ENCODE assay signal across 19 cellular contexts in genomic region chr10:118569241-118569881, GRCh38. TPM values are rescaled to one million over a fixed set of nuclear protein-coding genes. Genes with fewer than 3 reads are reported as not detected.
A peak's percentile ranks its signal among the peaks of the same experiment; 100 is the strongest.
DNase-seq lines count a peak whose midpoint lies in the region; ATAC-seq lines count a peak whose summit lies in the region.
"Had no signal": no experiment of that assay in that cellular context is flagged by ENCODE, and none has a peak within 500 bp of the region (broad histone marks: within the 10 kb centered on the region; RNA-seq: fewer than 3 reads in every experiment).

No MANE protein-coding gene starts in this region.

- DNase-seq in EL (peak; percentile 47), M059J (ENCODE audit: low read depth) (peak; percentile 12), myocyte (ENCODE audit: low read depth) (peak; percentile 83), NCI-H510A (lab: John Stamatoyannopoulos, UW) (no peak), sciatic nerve (ENCODE audit: low spot score) (no peak)
- DNase-seq: activated effector memory CD4-positive, alpha-beta T cell treated with anti-CD3 and anti-CD28 coated beads, Interleukin-2, amount 50 U/mL, for 16 hours; BE2C; effector CD8-positive, alpha-beta T cell; glutamatergic neuron; NCI-H1105 treated with DMSO at 0.1 percent for 48 hours had no signal

- peak overlapping the region; percentile 65 for H3K27ac ChIP-seq in cingulate gyrus (ENCODE audit: low read depth, low read length)
- H3K27ac ChIP-seq: thoracic aorta had no signal

- H3K4me1 Mint-ChIP-seq in stimulated activated memory B cell treated with anti-CD40 and anti-IgM and Interleukin-4, amounts not matched to agents 10 μg/mL and 1 μg/mL and 100 μg/mL, for 72 hours: no peaks in the 10 kb centered on the region

- H3K4me3 Mint-ChIP-seq in stimulated activated memory B cell treated with anti-CD40 and anti-IgM and Interleukin-4, amounts not matched to agents 10 μg/mL and 1 μg/mL and 100 μg/mL, for 72 hours: no peak overlapping the region

- intact Hi-C loops in sciatic nerve (cut with DNase I): loop anchor here (10.0 kb wide), 1 partner anchor 145 kb away; no protein-coding TSS in a partner anchor

- no peaks in the 10 kb centered on the region for H3K9me3 Mint-ChIP-seq in stimulated activated memory B cell treated with anti-CD40 and anti-IgM and Interleukin-4, amounts not matched to agents 10 μg/mL and 1 μg/mL and 100 μg/mL, for 72 hours

- no peak overlapping the region for H3K27ac Mint-ChIP-seq in stimulated activated memory B cell treated with anti-CD40 and anti-IgM and Interleukin-4, amounts not matched to agents 10 μg/mL and 1 μg/mL and 100 μg/mL, for 72 hours

- peaks cover 31% of the 10 kb centered on the region for H3K27me3 Mint-ChIP-seq in stimulated activated memory B cell treated with anti-CD40 and anti-IgM and Interleukin-4, amounts not matched to agents 10 μg/mL and 1 μg/mL and 100 μg/mL, for 72 hours

- H3K36me3 Mint-ChIP-seq in stimulated activated memory B cell treated with anti-CD40 and anti-IgM and Interleukin-4, amounts not matched to agents 10 μg/mL and 1 μg/mL and 100 μg/mL, for 72 hours: no peaks in the 10 kb centered on the region

- no peak for ATAC-seq in stimulated activated memory B cell treated with anti-CD40 and anti-IgM and Interleukin-4, amounts not matched to agents 10 μg/mL and 1 μg/mL and 100 μg/mL, for 72 hours
- ATAC-seq in GM19395 (IDR thresholded peaks at IDR 0.05; ENCODE audit: unreplicated experiment) (no peak), sciatic nerve (no peak)

RNA-seq across cellular contexts. Expression of gene PRLHR, which starts 26.1 kb away (rescaled TPM):
- not detected in 2 replicates for total RNA-seq in M059J (2014; rRNA removed; shearing (Covaris generic))
- total RNA-seq in myocyte (not detected in 2 replicates), sciatic nerve (not detected)
- not detected for polyA plus RNA-seq in myocyte (2012)
- total RNA-seq: activated CD8-positive, alpha-beta memory T cell treated with anti-CD3 and anti-CD28 coated beads for 36 hours; GM12878; HT-29; osteoblast; thoracic aorta had no signal
- polyA plus RNA-seq: GM12878, keratinocyte had no signal

Comparison
In these comparisons a context has a peak if more than half of its experiments do, and no peak if none do; other contexts are left out.
1. DNase-seq: peak in EL (single experiment), M059J (single experiment) and myocyte (single experiment); none in NCI-H510A (single experiment) and sciatic nerve (single experiment).